In the genomic region with DNA sequence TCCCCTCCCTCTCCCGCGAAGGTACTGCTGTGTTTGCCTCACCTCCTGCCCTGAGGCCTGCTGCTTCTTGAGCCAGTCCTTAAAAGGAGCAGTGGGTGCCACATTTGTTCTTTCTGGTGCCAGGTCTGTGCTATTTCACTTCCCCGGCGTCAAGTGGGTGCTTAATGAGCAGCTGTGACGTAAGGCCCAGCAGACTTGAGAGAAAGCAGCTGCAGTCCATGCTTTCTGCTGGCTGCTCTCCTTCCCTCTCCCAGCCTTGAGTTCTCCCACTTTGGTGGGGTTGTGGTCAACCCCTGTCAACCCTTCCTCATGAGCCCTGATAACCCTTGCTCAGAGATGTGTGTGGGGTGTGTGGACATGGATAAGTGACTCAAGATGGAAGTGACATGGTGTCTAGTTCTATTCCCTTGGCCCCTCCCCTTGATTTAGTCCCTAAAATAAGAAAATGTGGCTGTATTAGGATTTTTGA, we compare ENCODE assay signal across 1 cellular context.
TF ChIP-seq lines count a peak whose summit lies in the region.

No MANE protein-coding gene starts in this region.

TF ChIP-seq in IMR-90, 13 proteins besides CTCF, POLR2A, EP300 and RAD21:
- TF ChIP-seq MXI1 (IDR thresholded peaks at IDR 0.05; ENCODE audit: borderline replicate concordance, low read depth, low read length) (no peak), RCOR1 (IDR thresholded peaks at IDR 0.05; ENCODE audit: insufficient replicate concordance, low read length) (no peak), MAZ (IDR thresholded peaks at IDR 0.05; ENCODE audit: borderline replicate concordance, low read depth, low read length) (no peak)
